ENCODE assay signal across 8 cellular contexts in the genomic region with DNA sequence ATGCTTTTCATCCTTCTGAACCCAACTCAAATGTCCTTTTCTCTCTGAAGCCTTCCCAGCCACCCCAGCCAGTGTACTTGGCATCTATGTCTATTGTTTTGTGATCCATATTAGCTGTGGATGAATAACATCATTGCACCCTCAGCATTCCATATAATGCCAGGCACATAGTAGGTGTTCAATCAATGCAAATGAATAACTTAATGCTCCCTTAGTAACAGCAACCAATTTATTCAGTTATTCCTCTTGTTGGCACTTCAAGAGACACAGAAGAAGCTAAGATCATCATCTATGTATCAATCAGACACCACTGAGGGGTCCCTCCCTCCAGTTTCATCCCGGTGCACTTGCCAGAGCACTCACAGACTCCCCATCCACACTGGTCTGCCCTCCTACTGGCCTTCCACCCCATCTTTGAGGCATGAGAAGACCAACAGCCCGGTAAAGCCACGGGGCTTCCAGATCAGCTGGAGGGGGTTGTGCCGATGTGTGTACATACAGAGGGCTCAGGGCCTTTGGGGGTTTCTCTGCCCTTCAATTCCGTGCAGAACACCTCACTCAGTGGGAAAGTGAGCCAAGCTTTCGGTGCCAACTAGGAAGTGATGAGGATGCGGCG. TPM values are rescaled to one million over a fixed set of nuclear protein-coding genes. Genes with fewer than 3 reads are reported as not detected.
DNase-seq lines count a peak whose midpoint lies in the region; ATAC-seq and TF ChIP-seq lines count a peak whose summit lies in the region.

No MANE protein-coding gene starts in this region.

- H3K4me1 ChIP-seq in A673 (ENCODE audit: insufficient read depth, low read length, poor library complexity, severe bottlenecking) (peaks cover 36% of the 10 kb centered on the region), mammary epithelial cell (ENCODE audit: insufficient read depth, low read length) (peaks cover 46% of the 10 kb centered on the region), mucosa of rectum (ENCODE audit: control insufficient read depth in 2 of 2, insufficient read depth in 2 of 2, low read length in 2 of 2) (peaks cover 40 to 49% of the 10 kb centered on the region in 2 donors)

- 0% methylated on average over 4 of the region's 8 CpGs for WGBS in mammary epithelial cell (ENCODE audit: low coverage, missing lambda C conversion rate)

- peaks cover 8% of the 10 kb centered on the region for H3K36me3 ChIP-seq in A673 (ENCODE audit: insufficient read depth, low read length, poor library complexity, severe bottlenecking)
- no peaks in the 10 kb centered on the region for H3K36me3 ChIP-seq in mammary epithelial cell (ENCODE audit: insufficient read depth, low read length)
- peaks cover 0 to 2% of the 10 kb centered on the region in 2 donors for H3K36me3 ChIP-seq in mucosa of rectum (ENCODE audit: control insufficient read depth in 2 of 2, insufficient read depth in 2 of 2, low read length in 2 of 2)

- H3K4me3 ChIP-seq in A673 (ENCODE audit: low read depth, low read length, poor library complexity, severe bottlenecking), result peak overlapping the region; percentile 58
- H3K4me3 ChIP-seq in mammary epithelial cell (replicated peaks in 1 of 3; ENCODE audit: insufficient read depth in 1 of 3, low read depth in 2 of 3, low read length in 3 of 3), result peak overlapping the region; percentile 78 to 82 (median 82)
- peak overlapping the region; percentile 87 to 88 for H3K4me3 ChIP-seq in mucosa of rectum (ENCODE audit: low read length in 2 of 2)

- H3K9me3 ChIP-seq in A673 (ENCODE audit: low read depth, low read length, poor library complexity, severe bottlenecking) (no peaks in the 10 kb centered on the region), mammary epithelial cell (replicated peaks; ENCODE audit: insufficient read depth, low read length) (no peaks in the 10 kb centered on the region), mucosa of rectum (ENCODE audit: control insufficient read depth in 2 of 2, low read length in 2 of 2) (no peaks in the 10 kb centered on the region)

- H3K4me1 Mint-ChIP-seq in IgD-negative memory B cell, result peaks cover 41 to 49% (median 45%) of the 10 kb centered on the region in 3 donors

- H3K4me2 ChIP-seq in mammary epithelial cell (ENCODE audit: insufficient read depth, low read depth, low read length), result peak overlapping the region; percentile 93

- H3K4me3 Mint-ChIP-seq in IgD-negative memory B cell, result peak overlapping the region; percentile 92 to 100 (median 98)

- in situ Hi-C loops in mammary epithelial cell (cut with MboI; ENCODE audit: low sequenced_read_pairs in 2 of 2), result loop anchor here (5.0 to 10.0 kb wide), 4 partner anchors 106 to 263 kb away; partner anchors contain the start of genes TOMM6 (in 2 of the 2), CCND3 (in 1 of the 2) and PRICKLE4 (in 1 of the 2)

- H3K27me3 Mint-ChIP-seq in IgD-negative memory B cell, result no peaks in the 10 kb centered on the region

- no peaks in the 10 kb centered on the region for H3K36me3 Mint-ChIP-seq in IgD-negative memory B cell

- intact Hi-C loops in A673 (cut with micrococcal nuclease; ENCODE audit: unreplicated experiment) (loop anchor here (10.0 kb wide), 1 partner anchor 363 kb away; no protein-coding TSS in a partner anchor), mammary epithelial cell (cut with micrococcal nuclease) (loop anchor here (10.0 kb wide), 2 partner anchors 333 to 683 kb away; no protein-coding TSS in a partner anchor)

- dilution Hi-C loops in mammary epithelial cell (cut with HindIII; ENCODE audit: low sequenced_read_pairs), result loop anchor here (5.0 kb wide), 1 partner anchor 261 kb away; the partner anchor contains the start of gene TOMM6

- H3K27ac Mint-ChIP-seq in IgD-negative memory B cell, result peak overlapping the region; percentile 93 to 98 (median 98)

- no peak for ATAC-seq in GM21723 (IDR thresholded peaks at IDR 0.05; ENCODE audit: unreplicated experiment)
- no peak for ATAC-seq in GM21717 (IDR thresholded peaks at IDR 0.05; ENCODE audit: unreplicated experiment)

- POLR2A ChIA-PET in A673 (lab: Charles Lee; ENCODE audit: low non-redundant PET), result no interaction called here

- H3K9me3 Mint-ChIP-seq in IgD-negative memory B cell, result no peaks in the 10 kb centered on the region

- DNase-seq in A673 (ENCODE audit: low spot score) (no peak), mammary epithelial cell (no peak), NCI-H748 treated with DMSO at 0.1 percent for 48 hours (lab: John Stamatoyannopoulos, UW) (no peak), AG08395 (ENCODE audit: low spot score) (no peak)

- BruUV-seq in A673 (replicated peaks; lab: Mats Ljungman, UMichigan), result no TSS peak
- BruUV-seq in mammary epithelial cell (replicated peaks; lab: Mats Ljungman, UMichigan), result TSS peak; percentile 5

- H2AFZ ChIP-seq in mammary epithelial cell (ENCODE audit: low read depth, low read length), result peak overlapping the region; percentile 94

- peak overlapping the region; percentile 76 for H3K9ac ChIP-seq in mammary epithelial cell (ENCODE audit: insufficient read depth, low read length)
- peak overlapping the region; percentile 80 to 85 for H3K9ac ChIP-seq in mucosa of rectum (ENCODE audit: low read depth in 1 of 2, low read length in 2 of 2)

- H3K27ac ChIP-seq in A673 (ENCODE audit: low read depth, low read length, poor library complexity, severe bottlenecking), result no peak overlapping the region
- peak overlapping the region; percentile 78 for H3K27ac ChIP-seq in mammary epithelial cell (ENCODE audit: insufficient read depth, low read depth, low read length)
- peak overlapping the region; percentile 85 to 86 for H3K27ac ChIP-seq in mucosa of rectum (ENCODE audit: low read depth in 2 of 2, low read length in 2 of 2)

- CTCF ChIA-PET in A673 (lab: Charles Lee) (no interaction called here), mammary epithelial cell (lab: Charles Lee; ENCODE audit: low non-redundant PET) (interaction anchor here (0.6 to 0.8 kb wide), 2 partner anchors 9 to 167 kb away, joined by 3 to 4 read pairs; no protein-coding TSS in a partner anchor)

- TF ChIP-seq CTCF in A673 (conservative IDR thresholded peaks at IDR 0.05; ENCODE audit: low read depth, low read length), result no peak
- TF ChIP-seq CTCF in mammary epithelial cell (conservative IDR thresholded peaks at IDR 0.05 in 1 of 2, IDR thresholded peaks at IDR 0.05 in 1 of 2; ENCODE audit: extremely low read depth in 1 of 2, insufficient read depth in 1 of 2, low read depth in 1 of 2, low read length in 2 of 2), result no peak

- H4K20me1 ChIP-seq in mammary epithelial cell (ENCODE audit: insufficient read depth, low read length), result no peaks in the 10 kb centered on the region

- H3K79me2 ChIP-seq in mammary epithelial cell (ENCODE audit: insufficient read depth, low read length), result peaks cover 43% of the 10 kb centered on the region

- H3K27me3 ChIP-seq in A673 (replicated peaks; ENCODE audit: insufficient read depth, low read depth, low read length, poor library complexity), result no peaks in the 10 kb centered on the region
- H3K27me3 ChIP-seq in mammary epithelial cell (ENCODE audit: insufficient read depth, low read length), result no peaks in the 10 kb centered on the region
- H3K27me3 ChIP-seq in mucosa of rectum (ENCODE audit: control insufficient read depth in 2 of 2, insufficient read depth in 2 of 2, low read length in 2 of 2), result no peaks in the 10 kb centered on the region

RNA-seq across cellular contexts. Expression of gene TAF8, which starts 2.4 kb away (rescaled TPM):
- 22.5 and 26.0 TPM in 2 replicates for total RNA-seq in A673 (2021)
- 22.2 TPM for polyA plus RNA-seq in IgD-negative memory B cell
- total RNA-seq in mammary epithelial cell, result 10 to 100 TPM; 12.8 to 23.5 TPM
- 27.1 TPM for polyA plus RNA-seq in mammary epithelial cell
- 32.3 TPM for polyA minus RNA-seq in mammary epithelial cell
